15 cellular contexts compared by ENCODE assay signal in the genomic region with DNA sequence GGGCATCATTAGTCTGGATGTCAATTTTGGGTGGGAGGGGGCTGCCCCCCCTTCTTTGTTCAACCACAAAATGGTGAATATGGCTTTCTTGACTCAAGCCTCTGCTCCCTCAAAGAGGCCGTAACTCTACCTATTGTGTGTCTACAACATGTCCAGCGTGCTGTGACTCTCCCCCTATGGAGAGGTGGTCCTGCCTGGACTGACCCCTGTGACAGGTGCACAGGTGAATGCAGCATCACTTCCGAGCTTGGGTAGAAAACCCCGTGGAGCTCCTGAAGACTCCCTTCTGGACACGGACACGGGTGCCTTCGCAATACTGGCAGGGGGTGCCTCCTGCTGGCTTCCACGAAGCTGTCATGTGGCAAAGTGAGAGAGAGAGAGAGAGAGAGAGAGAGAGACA.
A peak's percentile ranks its signal among the peaks of the same experiment; 100 is the strongest.
DNase-seq lines count a peak whose midpoint lies in the region; ATAC-seq and TF ChIP-seq lines count a peak whose summit lies in the region.
"Had no signal": no experiment of that assay in that cellular context is flagged by ENCODE, and none has a peak within 500 bp of the region (broad histone marks: within the 10 kb centered on the region; RNA-seq: fewer than 3 reads in every experiment).

No MANE protein-coding gene starts in this region.

- no peaks in the 10 kb centered on the region for H3K4me1 ChIP-seq in BE2C
- peaks cover 5% of the 10 kb centered on the region for H3K4me1 ChIP-seq in Panc1 (ENCODE audit: control insufficient read depth, insufficient read depth, low read length)
- H3K4me1 ChIP-seq: BLaER1 treated with 17β-estradiol and CSF1 and Interleukin-3, amounts not matched to agents 10 nM and 100 nM had no signal

- 0 out of 2 replicates have a peak, but pooled peaks have one; percentile 16 for TF ChIP-seq CTCF in BE2C (IDR thresholded peaks at IDR 0.05; ENCODE audit: low read depth, low read length)
- TF ChIP-seq CTCF in GM12864 (IDR thresholded peaks at IDR 0.05; ENCODE audit: low read depth, low read length, missing control alignments) = peak; percentile 12
- TF ChIP-seq CTCF in Panc1 (IDR thresholded peaks at IDR 0.05) = peak; percentile 43; the same call in 1 of the 2 replicates

- H3K36me3 ChIP-seq in BE2C (no peaks in the 10 kb centered on the region), Panc1 (ENCODE audit: control insufficient read depth, insufficient read depth, low read length) (no peaks in the 10 kb centered on the region)
- H3K36me3 ChIP-seq: BLaER1 treated with 17β-estradiol and CSF1 and Interleukin-3, amounts not matched to agents 10 nM and 100 nM had no signal

- POLR2A ChIA-PET in Panc1 (lab: Charles Lee) = no interaction called here

- CTCF ChIA-PET in Panc1 (lab: Charles Lee) = interaction anchor here (0.7 kb wide), 2 partner anchors 424 to 509 kb away, joined by 4 to 6 read pairs; no protein-coding TSS in a partner anchor

- no peak overlapping the region for H3K27ac ChIP-seq in Panc1 (ENCODE audit: low read length)
- H3K27ac ChIP-seq: BLaER1 treated with 17β-estradiol and CSF1 and Interleukin-3, amounts not matched to agents 10 nM and 100 nM had no signal

- intact Hi-C loops in Panc1 (cut with micrococcal nuclease; ENCODE audit: unreplicated experiment) = no loop called here

- BruUV-seq in Panc1 (replicated peaks; lab: Mats Ljungman, UMichigan) = no TSS peak

- DNase-seq in BE2C = no peak
- no peak for DNase-seq in GM12864 (ENCODE audit: low read depth)
- DNase-seq in Panc1 (ENCODE audit: low read depth, low spot score) = no peak
- DNase-seq in mesenteric fat pad (ENCODE audit: low spot score) = peak; percentile 73
- no peak for DNase-seq in NCI-H187 (lab: John Stamatoyannopoulos, UW)
- DNase-seq: 8988T; AML-193; CD4-positive, alpha-beta T cell; DMS79 treated with DMSO at 0.1 percent for 48 hours; GDM1 had no signal

- ATAC-seq in Panc1 (no peak), HG03342 (IDR thresholded peaks at IDR 0.05; ENCODE audit: unreplicated experiment) (no peak), HG02885 (IDR thresholded peaks at IDR 0.05; ENCODE audit: poor library complexity, unreplicated experiment) (no peak), SK-N-SH treated with all-trans-retinoic acid at 6 μM for 48 hours (no peak)
- ATAC-seq: HepG2 had no signal

- in situ Hi-C loops in Panc1 (cut with HindIII; ENCODE audit: low pct_unique_long_range_greater_than_20kb, low sequenced_read_pairs) = no loop called here

- H3K4me3 ChIP-seq in BE2C (ENCODE audit: low read depth, low read length) (no peak overlapping the region), GM12864 (ENCODE audit: low read depth, low read length) (no peak overlapping the region), Panc1 (ENCODE audit: low read depth in 2 of 2, low read length in 2 of 2) (no peak overlapping the region)
- H3K4me3 ChIP-seq: BLaER1 treated with 17β-estradiol and CSF1 and Interleukin-3, amounts not matched to agents 10 nM and 100 nM had no signal

- H3K9me3 ChIP-seq in BE2C = no peaks in the 10 kb centered on the region
- no peaks in the 10 kb centered on the region for H3K9me3 ChIP-seq in Panc1 (ENCODE audit: control insufficient read depth, insufficient read depth, low read depth, low read length)

- H3K27me3 ChIP-seq in BE2C (no peaks in the 10 kb centered on the region), Panc1 (ENCODE audit: control insufficient read depth, insufficient read depth, low read length) (peaks cover 4% of the 10 kb centered on the region)
- H3K27me3 ChIP-seq: BLaER1 treated with 17β-estradiol and CSF1 and Interleukin-3, amounts not matched to agents 10 nM and 100 nM had no signal

TF ChIP-seq in SK-N-SH treated with all-trans-retinoic acid at 6 μM for 48 hours, 23 proteins besides CTCF, POLR2A, EP300 and RAD21:
- no peak for TF ChIP-seq ZNF8 (CRISPR knock-in tag; IDR thresholded peaks at IDR 0.05)
- TF ChIP-seq PPARA (CRISPR knock-in tag; IDR thresholded peaks at IDR 0.05; ENCODE audit: borderline replicate concordance) = no peak
- TF ChIP-seq BACH2 (CRISPR knock-in tag; IDR thresholded peaks at IDR 0.05; ENCODE audit: borderline replicate concordance) = no peak
- no peak for TF ChIP-seq POU6F1 (CRISPR knock-in tag; IDR thresholded peaks at IDR 0.05; ENCODE audit: borderline replicate concordance, low read depth)
- TF ChIP-seq SNAI2 (CRISPR knock-in tag; IDR thresholded peaks at IDR 0.05) = no peak
- TF ChIP-seq RARB (CRISPR knock-in tag; IDR thresholded peaks at IDR 0.05) = no peak
- no peak for TF ChIP-seq ESRRG (CRISPR knock-in tag; IDR thresholded peaks at IDR 0.05)
- TF ChIP-seq ISL1 (CRISPR knock-in tag; IDR thresholded peaks at IDR 0.05) = no peak
- no peak for TF ChIP-seq CSRNP3 (CRISPR knock-in tag; IDR thresholded peaks at IDR 0.05)
- TF ChIP-seq ZFP30 (CRISPR knock-in tag; IDR thresholded peaks at IDR 0.05) = no peak
- TF ChIP-seq ZC3H10 (CRISPR knock-in tag; IDR thresholded peaks at IDR 0.05) = no peak
- TF ChIP-seq TOX (CRISPR knock-in tag; IDR thresholded peaks at IDR 0.05; ENCODE audit: borderline replicate concordance) = no peak
- no peak for TF ChIP-seq ZFP3 (CRISPR knock-in tag; IDR thresholded peaks at IDR 0.05)
- no peak for TF ChIP-seq CREB5 (CRISPR knock-in tag; IDR thresholded peaks at IDR 0.05; ENCODE audit: low read depth)
- TF ChIP-seq TCF4 (CRISPR knock-in tag; IDR thresholded peaks at IDR 0.05; ENCODE audit: borderline replicate concordance) = no peak
- TF ChIP-seq CSDC2 (CRISPR knock-in tag; IDR thresholded peaks at IDR 0.05) = no peak
- TF ChIP-seq GLIS3 (CRISPR knock-in tag; IDR thresholded peaks at IDR 0.05) = no peak
- TF ChIP-seq ZNF70 (CRISPR knock-in tag; IDR thresholded peaks at IDR 0.05) = no peak
- TF ChIP-seq PATZ1 (CRISPR knock-in tag; IDR thresholded peaks at IDR 0.05; ENCODE audit: borderline replicate concordance) = no peak
- TF ChIP-seq ARNTL (CRISPR knock-in tag; IDR thresholded peaks at IDR 0.05; ENCODE audit: borderline replicate concordance, low read depth) = no peak
